In the genomic region with DNA sequence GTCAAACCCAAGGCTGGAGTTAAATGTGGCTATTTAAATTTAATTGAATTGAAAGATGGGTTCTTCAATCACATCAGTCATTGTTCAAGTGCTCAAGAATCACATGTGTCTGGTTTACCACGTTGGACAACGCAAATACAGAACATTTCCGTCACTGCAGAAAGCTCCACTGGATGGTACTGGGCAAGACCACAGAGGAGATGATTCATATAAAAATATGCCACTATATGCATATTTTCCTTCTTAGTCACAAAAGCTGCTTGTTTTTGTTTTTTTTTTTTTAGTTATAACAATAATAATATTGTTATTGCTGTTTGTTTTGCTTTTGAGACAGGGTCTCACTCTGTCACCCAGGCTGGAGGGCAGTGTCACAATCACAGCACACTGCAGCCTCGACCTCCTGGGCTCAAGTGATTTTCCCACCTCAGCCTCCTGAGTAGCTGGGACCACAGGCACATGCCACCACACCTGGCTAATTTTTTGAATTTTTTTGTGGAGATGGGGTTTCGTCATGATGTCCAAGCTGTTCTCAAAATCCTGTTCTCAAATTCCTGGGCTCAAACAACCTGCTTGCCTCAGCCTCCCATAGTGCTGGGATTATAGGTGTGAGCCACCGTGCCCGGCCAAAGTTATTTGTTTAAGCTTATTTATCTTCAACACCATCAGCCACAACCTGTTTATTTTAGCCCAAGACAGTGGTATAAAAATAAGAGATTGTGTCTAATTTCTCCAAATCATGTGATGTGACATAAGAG, we compare ENCODE assay signal across 14 cellular contexts. TPM values are rescaled to one million over a fixed set of nuclear protein-coding genes. Genes with fewer than 3 reads are reported as not detected.
DNase-seq lines count a peak whose midpoint lies in the region; ATAC-seq and TF ChIP-seq lines count a peak whose summit lies in the region.
"Had no signal": no experiment of that assay in that cellular context is flagged by ENCODE, and none has a peak within 500 bp of the region (broad histone marks: within the 10 kb centered on the region; RNA-seq: fewer than 3 reads in every experiment).

No MANE protein-coding gene starts in this region.

- H3K36me3 Mint-ChIP-seq in HFFc6 (ENCODE audit: low read depth) = no peaks in the 10 kb centered on the region; the same call in 1 of the 2 replicates
- H3K36me3 Mint-ChIP-seq: natural killer cell treated with Interleukin-12 subunit alpha and Interleukin-12 subunit beta and Interleukin-15 and Interleukin-18, amount 100 ng/mL, for 72 hours had no signal

- H3K4me1 Mint-ChIP-seq in HFFc6 (ENCODE audit: low read depth) = peaks cover 34% of the 10 kb centered on the region
- H3K4me1 Mint-ChIP-seq: central memory CD8-positive, alpha-beta T cell had no signal

- no peak for ATAC-seq in HG03108 (IDR thresholded peaks at IDR 0.05; ENCODE audit: unreplicated experiment)
- ATAC-seq: GM23338 had no signal

- no peak for TF ChIP-seq CTCF in HFFc6 (IDR thresholded peaks at IDR 0.05)
- no peak for TF ChIP-seq CTCF in fibroblast of mammary gland (conservative IDR thresholded peaks at IDR 0.05; ENCODE audit: control insufficient read depth, insufficient read depth, low read depth, low read length)

- peak overlapping the region; percentile 90 for H3K27ac Mint-ChIP-seq in HFFc6
- H3K27ac Mint-ChIP-seq: GM23338; natural killer cell treated with Interleukin-12 subunit alpha and Interleukin-12 subunit beta and Interleukin-15 and Interleukin-18, amount 100 ng/mL, for 72 hours had no signal

- H3K9me3 Mint-ChIP-seq in HFFc6 = no peaks in the 10 kb centered on the region; the same call in 1 of the 2 replicates
- H3K9me3 Mint-ChIP-seq: central memory CD8-positive, alpha-beta T cell; GM23338; natural killer cell treated with Interleukin-12 subunit alpha and Interleukin-12 subunit beta and Interleukin-15 and Interleukin-18, amount 100 ng/mL, for 72 hours; stimulated activated naive CD8-positive, alpha-beta T cell treated with anti-CD3 and anti-CD28 coated beads, Interleukin-15, Interleukin-2, amounts not matched to agents 100 ng/mL and 50 ng/mL, for 24 hours had no signal

- peak; percentile 89 for DNase-seq in HFFc6
- peak; percentile 98 for DNase-seq in SW480 (ENCODE audit: low spot score)
- DNase-seq in fibroblast of mammary gland (ENCODE audit: low read depth) = peak; percentile 66
- DNase-seq in smooth muscle cell of the brain vasculature (ENCODE audit: low read depth, low spot score) = peak; percentile 36
- no peak for DNase-seq in NCI-H748 treated with DMSO at 0.1 percent for 48 hours (lab: John Stamatoyannopoulos, UW)
- DNase-seq in SHP77 treated with DMSO at 0.1 percent for 48 hours (lab: John Stamatoyannopoulos, UW) = no peak
- DNase-seq: NCI-H69 had no signal

- H3K27me3 Mint-ChIP-seq in HFFc6 (ENCODE audit: insufficient read depth) = no peaks in the 10 kb centered on the region
- H3K27me3 Mint-ChIP-seq: central memory CD8-positive, alpha-beta T cell had no signal

- no peak overlapping the region for H3K4me3 ChIP-seq in fibroblast of mammary gland (ENCODE audit: control insufficient read depth, low read depth, low read length)
- H3K4me3 ChIP-seq: GM23338 had no signal

- peak overlapping the region; percentile 60 for H3K4me3 Mint-ChIP-seq in HFFc6
- H3K4me3 Mint-ChIP-seq: central memory CD8-positive, alpha-beta T cell; GM23338; natural killer cell treated with Interleukin-12 subunit alpha and Interleukin-12 subunit beta and Interleukin-15 and Interleukin-18, amount 100 ng/mL, for 72 hours; stimulated activated naive CD8-positive, alpha-beta T cell treated with anti-CD3 and anti-CD28 coated beads, Interleukin-15, Interleukin-2, amounts not matched to agents 100 ng/mL and 50 ng/mL, for 24 hours had no signal

RNA-seq across cellular contexts. Expression of a gene that starts 19.4 kb away (rescaled TPM):
- total RNA-seq in HFFc6 (2021; fragmentation: NEBNext Ultra II Directional; extraction: Animal tissue kit (Norgen Biotek cat#: 25700)) = not detected
- total RNA-seq: G401; GM23338; natural killer cell treated with Interleukin-12 subunit alpha and Interleukin-12 subunit beta and Interleukin-15 and Interleukin-18, amount 100 ng/mL, for 72 hours; T-helper 2 cell treated with Interferon-gamma antibody and Interleukin-4, amounts not matched to agents 100 ng/mL and 5 ng/mL, for 36 hours had no signal

RNA-seq across cellular contexts. Expression of a gene that starts 48.9 kb away (rescaled TPM):
- total RNA-seq in HFFc6 (2021; fragmentation: NEBNext Ultra II Directional; extraction: Animal tissue kit (Norgen Biotek cat#: 25700)) = under 1 TPM; 0.19 to 0.56 (median 0.37) TPM
- total RNA-seq: G401; natural killer cell treated with Interleukin-12 subunit alpha and Interleukin-12 subunit beta and Interleukin-15 and Interleukin-18, amount 100 ng/mL, for 72 hours; T-helper 2 cell treated with Interferon-gamma antibody and Interleukin-4, amounts not matched to agents 100 ng/mL and 5 ng/mL, for 36 hours had no signal

RNA-seq across cellular contexts. Expression of a gene that starts 52.5 kb away (rescaled TPM):
- under 1 TPM in 1 of 6 experiments, not detected in 5; 0.40 TPM for total RNA-seq in HFFc6 (2021; fragmentation: NEBNext Ultra II Directional; extraction: Animal tissue kit (Norgen Biotek cat#: 25700))
- total RNA-seq: G401; T-helper 2 cell treated with Interferon-gamma antibody and Interleukin-4, amounts not matched to agents 100 ng/mL and 5 ng/mL, for 36 hours had no signal

Comparison
In these comparisons a context has a peak if more than half of its experiments do, and no peak if none do; other contexts are left out.
1. DNase-seq: peak in HFFc6 (single experiment), SW480 (single experiment), fibroblast of mammary gland (single experiment) and smooth muscle cell of the brain vasculature (single experiment); none in NCI-H748 treated with DMSO at 0.1 percent for 48 hours (single experiment) and SHP77 treated with DMSO at 0.1 percent for 48 hours (single experiment).